11 cellular contexts compared by ENCODE assay signal in genomic region chr10:109966961-109967738, GRCh38. TPM values are rescaled to one million over a fixed set of nuclear protein-coding genes. Genes with fewer than 3 reads are reported as not detected.
DNase-seq lines count a peak whose midpoint lies in the region; ATAC-seq and TF ChIP-seq lines count a peak whose summit lies in the region.
"Had no signal": no experiment of that assay in that cellular context is flagged by ENCODE, and none has a peak within 500 bp of the region (broad histone marks: within the 10 kb centered on the region; RNA-seq: fewer than 3 reads in every experiment).

No MANE protein-coding gene starts in this region.

- H4K8ac ChIP-seq in H9 (replicated peaks; ENCODE audit: insufficient read length, low read depth, low read length) = no peak overlapping the region

- WGBS in H9 (ENCODE audit: extremely low coverage, insufficient read length, low lambda C conversion rate) = no CpG with 5 or more reads among the region's 9 CpGs
- whole genome bisulfite sequencing in hepatocyte (ENCODE audit: low lambda C conversion rate, missing lambda C conversion rate) = 16% methylated on average over 9 of the region's 9 CpGs

- no peak overlapping the region; the same call in 1 of the 2 replicates for H3K4ac ChIP-seq in H9 (ENCODE audit: low read depth, low read length)

- no peak overlapping the region for H2BK5ac ChIP-seq in H9 (ENCODE audit: insufficient read length, low read length)

- no peak overlapping the region for H3K56ac ChIP-seq in H9 (ENCODE audit: insufficient read length, low read depth, low read length)

- DNase-seq in H9 (no peak), WTC11 (ENCODE audit: low spot score) (no peak), hepatocyte (ENCODE audit: low spot score) (peak; percentile 49), skeletal muscle cell (ENCODE audit: low read depth) (no peak), midbrain (lab: John Stamatoyannopoulos, UW) (no peak)
- DNase-seq in central memory CD4-positive, alpha-beta T cell = no peak
- DNase-seq in CD8-positive, alpha-beta memory T cell = no peak
- DNase-seq: activated CD4-positive, alpha-beta T cell treated with anti-CD3 and anti-CD28 coated beads for 48 hours; NCI-H526 treated with DMSO at 0.1 percent for 48 hours had no signal

- H2BK12ac ChIP-seq in H9 (ENCODE audit: insufficient read length, low read depth, low read length) = no peak overlapping the region

- no peak overlapping the region for H3K23ac ChIP-seq in H9 (ENCODE audit: insufficient read length, low read depth, low read length)

- peak overlapping the region in 1 of 3 experiments; percentile 63; a peak in 2 of 7 replicates for H3K27ac Mint-ChIP-seq in H9
- no peak overlapping the region for H3K27ac Mint-ChIP-seq in WTC11
- peak overlapping the region in 1 of 8 donors; percentile 85 for H3K27ac Mint-ChIP-seq in CD8-positive, alpha-beta memory T cell

- no peak overlapping the region for H4K91ac ChIP-seq in H9 (ENCODE audit: insufficient read length, low read depth, low read length)

- H2BK15ac ChIP-seq in H9 (ENCODE audit: low read depth, low read length) = no peak overlapping the region

- no peaks in the 10 kb centered on the region; the same call in 1 of the 2 replicates for H3K27me3 Mint-ChIP-seq in H9 (ENCODE audit: low read depth)
- no peaks in the 10 kb centered on the region for H3K27me3 Mint-ChIP-seq in WTC11 (ENCODE audit: low read depth)
- H3K27me3 Mint-ChIP-seq in CD8-positive, alpha-beta memory T cell = peaks cover 4 to 9% of the 10 kb centered on the region in 2 donors

- TF ChIP-seq CTCF in H9 (conservative IDR thresholded peaks at IDR 0.05) = no peak
- no peak for TF ChIP-seq CTCF in WTC11 (IDR thresholded peaks at IDR 0.05)
- TF ChIP-seq CTCF in hepatocyte (IDR thresholded peaks at IDR 0.05; ENCODE audit: poor library complexity) = no peak

- ATAC-seq in WTC11 (peak; percentile 55), HG03097 (IDR thresholded peaks at IDR 0.05; ENCODE audit: low FRiP score, unreplicated experiment) (no peak)

- H3K36me3 Mint-ChIP-seq in H9 (ENCODE audit: insufficient read depth in 1 of 3, low read depth in 3 of 3) (no peaks in the 10 kb centered on the region), WTC11 (no peaks in the 10 kb centered on the region)
- no peaks in the 10 kb centered on the region for H3K36me3 Mint-ChIP-seq in CD8-positive, alpha-beta memory T cell

- H3K27me3 ChIP-seq in H9 (ENCODE audit: insufficient read depth, low read length) (no peaks in the 10 kb centered on the region), hepatocyte (no peaks in the 10 kb centered on the region)
- H3K27me3 ChIP-seq in CD8-positive, alpha-beta memory T cell (ENCODE audit: insufficient read depth, low read length, poor library complexity, severe bottlenecking) = no peaks in the 10 kb centered on the region
- H3K27me3 ChIP-seq: neutrophil had no signal

- peak overlapping the region; percentile 27 for H3K18ac ChIP-seq in H9 (ENCODE audit: insufficient read length, low read depth, low read length)

- H2AK5ac ChIP-seq in H9 (ENCODE audit: insufficient read length, low read length) = peak overlapping the region; percentile 28

- no peak overlapping the region for H3K27ac ChIP-seq in H9 (ENCODE audit: insufficient read length, low read depth, low read length)
- peak overlapping the region; percentile 88 for H3K27ac ChIP-seq in hepatocyte
- no peak overlapping the region for H3K27ac ChIP-seq in CD8-positive, alpha-beta memory T cell (ENCODE audit: low read depth, low read length)
- H3K27ac ChIP-seq: neutrophil had no signal

- no peak overlapping the region for H4K5ac ChIP-seq in H9 (ENCODE audit: insufficient read length, low read depth, low read length)

- no peak overlapping the region for H3K4me3 ChIP-seq in hepatocyte
- peak overlapping the region; percentile 19 for H3K4me3 ChIP-seq in skeletal muscle cell (ENCODE audit: low read depth, low read length)
- H3K4me3 ChIP-seq in CD8-positive, alpha-beta memory T cell (ENCODE audit: low read length) = no peak overlapping the region

- H3K4me3 Mint-ChIP-seq in H9 (no peak overlapping the region), WTC11 (no peak overlapping the region)
- H3K4me3 Mint-ChIP-seq in CD8-positive, alpha-beta memory T cell = no peak overlapping the region

- no peaks in the 10 kb centered on the region for H4K20me1 ChIP-seq in H9 (ENCODE audit: control insufficient read depth, insufficient read depth, insufficient read length)
- no peaks in the 10 kb centered on the region for H4K20me1 ChIP-seq in hepatocyte (ENCODE audit: insufficient read depth, poor library complexity, severe bottlenecking)

- H3T11ph ChIP-seq in H9 (ENCODE audit: low read length) = no peak overlapping the region

- no peak overlapping the region for H3K9ac ChIP-seq in H9 (ENCODE audit: extremely low read depth, insufficient read length, low read length)

- H2BK20ac ChIP-seq in H9 (ENCODE audit: low read depth, low read length, poor library complexity, severe bottlenecking) = no peak overlapping the region

- H2AFZ ChIP-seq in H9 (ENCODE audit: low read length) (peak overlapping the region; percentile 86), hepatocyte (peak overlapping the region; percentile 16)

- H3K23me2 ChIP-seq in H9 (ENCODE audit: insufficient read length, low read depth, low read length, poor library complexity, severe bottlenecking) = peaks cover 3% of the 10 kb centered on the region

- H3K9me3 Mint-ChIP-seq in H9 (no peaks in the 10 kb centered on the region; a peak in 1 of 5 replicates), WTC11 (no peaks in the 10 kb centered on the region)
- H3K9me3 Mint-ChIP-seq in CD8-positive, alpha-beta memory T cell = no peaks in the 10 kb centered on the region

- H3K9me3 ChIP-seq in H9 (ENCODE audit: control insufficient read depth, low read depth, low read length) (no peaks in the 10 kb centered on the region), hepatocyte (ENCODE audit: low read depth) (no peaks in the 10 kb centered on the region)
- H3K9me3 ChIP-seq in CD8-positive, alpha-beta memory T cell (ENCODE audit: low read length) = no peaks in the 10 kb centered on the region
- H3K9me3 ChIP-seq: neutrophil had no signal

- no peak overlapping the region for H2BK120ac ChIP-seq in H9 (ENCODE audit: low read depth, low read length, poor library complexity, severe bottlenecking)

- no peaks in the 10 kb centered on the region for H3K79me1 ChIP-seq in H9 (ENCODE audit: insufficient read depth, low read depth, low read length, poor library complexity, severe bottlenecking)

- CTCF ChIA-PET in WTC11 (lab: Charles Lee) = interaction anchor here (1.8 kb wide), 1 partner anchor 83 kb away, joined by 8 read pairs; no protein-coding TSS in a partner anchor
- CTCF ChIA-PET in CD8-positive, alpha-beta memory T cell (lab: Charles Lee) = no interaction called here

- H3K4me1 ChIP-seq in H9 (ENCODE audit: insufficient read depth, low read length) = peaks cover 8% of the 10 kb centered on the region; the same call in 1 of the 2 replicates
- H3K4me1 ChIP-seq in hepatocyte (ENCODE audit: insufficient read depth) = peaks cover 67% of the 10 kb centered on the region
- H3K4me1 ChIP-seq in CD8-positive, alpha-beta memory T cell (ENCODE audit: insufficient read depth, low read length) = no peaks in the 10 kb centered on the region

- H3K36me3 ChIP-seq in hepatocyte (replicated peaks; ENCODE audit: insufficient read depth, low read depth) = no peaks in the 10 kb centered on the region
- H3K36me3 ChIP-seq in CD8-positive, alpha-beta memory T cell (ENCODE audit: insufficient read depth, low read length) = no peaks in the 10 kb centered on the region
- H3K36me3 ChIP-seq: neutrophil had no signal

- H3K4me2 ChIP-seq in H9 (ENCODE audit: insufficient read depth, insufficient read length, low read length) (peak overlapping the region; percentile 14), hepatocyte (peak overlapping the region; percentile 66)

- H3K4me1 Mint-ChIP-seq in H9 = peaks cover 29 to 30% of the 10 kb centered on the region in 2 experiments
- H3K4me1 Mint-ChIP-seq in WTC11 = peaks cover 37% of the 10 kb centered on the region
- no peaks in the 10 kb centered on the region for H3K4me1 Mint-ChIP-seq in CD8-positive, alpha-beta memory T cell

- H3K9me2 ChIP-seq in hepatocyte (replicated peaks; ENCODE audit: insufficient read depth) = no peaks in the 10 kb centered on the region

- H3K14ac ChIP-seq in H9 (ENCODE audit: insufficient read depth, low read length) = peak overlapping the region; percentile 87; the same call in 1 of the 2 replicates

- POLR2A ChIA-PET in WTC11 (lab: Charles Lee) = no interaction called here
- POLR2A ChIA-PET in CD8-positive, alpha-beta memory T cell (lab: Charles Lee) = no interaction called here

- no peaks in the 10 kb centered on the region for H3K79me2 ChIP-seq in H9 (ENCODE audit: insufficient read depth, low read length)
- H3K79me2 ChIP-seq in hepatocyte = no peaks in the 10 kb centered on the region

TF ChIP-seq in WTC11, 78 proteins besides CTCF, POLR2A, EP300 and RAD21 (continues in another document):
- peak; percentile 88 for TF ChIP-seq GABPB1 (CRISPR knock-in tag; IDR thresholded peaks at IDR 0.05)
- TF ChIP-seq ETV6 (CRISPR knock-in tag; IDR thresholded peaks at IDR 0.05) = peak; percentile 52; the same call in 1 of the 2 replicates
- TF ChIP-seq ZBTB43 (CRISPR knock-in tag; IDR thresholded peaks at IDR 0.05) = no peak

RNA-seq across cellular contexts. Expression of gene ADD3, which starts 40.6 kb away (rescaled TPM):
- total RNA-seq in H9 (2021) (59.9 and 66.4 TPM in 2 replicates), WTC11 (2021) (86.7 to 95.7 TPM (median 88.3 TPM) in 3 replicates), hepatocyte (206 and 216 TPM in 2 replicates)
- 83.2 and 88.6 TPM in 2 replicates for polyA plus RNA-seq in hepatocyte
- total RNA-seq in CD8-positive, alpha-beta memory T cell = 10 to 100 TPM; 39.4 to 50.3 TPM
- 378 TPM for polyA plus RNA-seq in CD8-positive, alpha-beta memory T cell

RNA-seq across cellular contexts. Expression of gene XPNPEP1, which starts 43.8 kb away (rescaled TPM):
- total RNA-seq in H9 (2021) (64.4 and 71.3 TPM in 2 replicates), WTC11 (2021) (57.1 to 60.2 TPM (median 59.3 TPM) in 3 replicates), hepatocyte (89.7 and 99.4 TPM in 2 replicates)
- 40.2 and 55.5 TPM in 2 replicates for polyA plus RNA-seq in hepatocyte
- total RNA-seq in CD8-positive, alpha-beta memory T cell = 10 to 100 TPM; 50.2 to 56.1 TPM
- 29.7 TPM for polyA plus RNA-seq in CD8-positive, alpha-beta memory T cell
